Comparison of ENCODE assay signal across 21 cellular contexts in the genomic region with DNA sequence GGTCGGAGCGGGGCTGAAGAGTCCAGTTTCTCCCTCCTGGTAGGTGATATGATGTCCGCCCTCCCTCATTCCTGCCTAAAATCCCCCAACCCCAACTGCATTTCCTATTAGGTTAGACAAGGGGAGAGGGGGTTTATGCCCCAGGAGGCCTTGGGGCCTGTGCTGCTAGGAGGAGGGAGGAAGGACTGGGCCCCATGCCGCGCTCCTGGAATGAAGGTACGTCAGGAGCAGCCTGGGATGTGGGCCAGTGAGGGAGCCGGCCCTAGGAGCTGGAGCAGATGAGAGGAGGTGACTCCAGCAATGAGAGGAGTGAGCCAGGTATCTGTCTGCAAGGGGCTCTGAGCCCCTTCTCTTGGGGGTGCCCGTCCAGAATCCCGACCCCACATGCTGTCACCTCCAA.
"Had no signal": no experiment of that assay in that cellular context is flagged by ENCODE, and none has a peak within 500 bp of the region (broad histone marks: within the 10 kb centered on the region; RNA-seq: fewer than 3 reads in every experiment).

No MANE protein-coding gene starts in this region.

- H3K27ac ChIP-seq: Peyer's patch had no signal

- ATAC-seq: activated T-cell treated with anti-CD3 and anti-CD28 coated beads, Interleukin-2, amount 50 U/mL, for 4 hours; T-helper 17 cell; WTC11 had no signal

- H3K36me3 ChIP-seq: adrenal gland, Peyer's patch had no signal

- H3K4me3 ChIP-seq: adrenal gland, Peyer's patch had no signal

- H3K27me3 ChIP-seq: adrenal gland, Peyer's patch had no signal

- H3K9me3 ChIP-seq: adrenal gland, Peyer's patch had no signal

- DNase-seq: activated CD4-positive, alpha-beta T cell treated with anti-CD3 and anti-CD28 coated beads for 48 hours; activated CD4-positive, alpha-beta T cell treated with anti-CD3 and anti-CD28 coated beads, Interleukin-2, amount 50 U/mL, for 48 hours; activated CD4-positive, CD25-positive, alpha-beta regulatory T cell treated with anti-CD3 and anti-CD28 coated beads, Interleukin-2, amount 50 U/mL, for 72 hours; activated gamma-delta T cell; activated naive CD4-positive, alpha-beta T cell treated with anti-CD3 and anti-CD28 coated beads, Interleukin-2, amount 10 ng/mL, durations not matched to agents 7 days and 5 days; activated naive CD8-positive, alpha-beta T cell treated with anti-CD3 and anti-CD28 coated beads, Interleukin-2, amount 10 ng/mL, durations not matched to agents 7 days and 5 days; activated T-cell treated with anti-CD3 and anti-CD28 coated beads, Interleukin-2, amount 50 U/mL, for 4 hours; adrenal gland; Kasumi-1; KBM-7; NCI-H1048; NCI-H146; NCI-H187 treated with DMSO at 0.1 percent for 48 hours; NCI-H2081 treated with DMSO at 0.1 percent for 48 hours; NCI-H446; NCI-H524; Peyer's patch; SHP77 treated with DMSO at 0.1 percent for 48 hours; T-helper 17 cell; T-helper 9 cell had no signal
